In genomic region chr1:3428899-3429298, GRCh38 we compare ENCODE assay signal across 18 cellular contexts. TPM values are rescaled to one million over a fixed set of nuclear protein-coding genes. Genes with fewer than 3 reads are reported as not detected.
DNase-seq lines count a peak whose midpoint lies in the region; ATAC-seq and TF ChIP-seq lines count a peak whose summit lies in the region.
"Had no signal": no experiment of that assay in that cellular context is flagged by ENCODE, and none has a peak within 500 bp of the region (broad histone marks: within the 10 kb centered on the region; RNA-seq: fewer than 3 reads in every experiment).

No MANE protein-coding gene starts in this region.

- H3K4me3 ChIP-seq in osteoblast (ENCODE audit: insufficient read depth, low read length) (no peak overlapping the region), Caco-2 (ENCODE audit: low read depth, low read length) (no peak overlapping the region), suprapubic skin (no peak overlapping the region)
- H3K4me3 ChIP-seq: GM12878, GM23338, HAP-1 had no signal

- H3K4me2 ChIP-seq in osteoblast (ENCODE audit: insufficient read depth, low read length), result no peak overlapping the region
- H3K4me2 ChIP-seq: GM23338 had no signal

- H3K4me3 Mint-ChIP-seq in chondrocyte (ENCODE audit: unreplicated experiment) (no peak overlapping the region), Caco-2 (ENCODE audit: unreplicated experiment) (no peak overlapping the region)
- H3K4me3 Mint-ChIP-seq: CD4-positive, alpha-beta memory T cell; GM23338; HFFc6 had no signal

- H3K4me1 ChIP-seq in osteoblast (ENCODE audit: insufficient read depth, low read length) (no peaks in the 10 kb centered on the region), Caco-2 (no peaks in the 10 kb centered on the region), suprapubic skin (peaks cover 9% of the 10 kb centered on the region)
- H3K4me1 ChIP-seq: HAP-1 had no signal

- H3K79me2 ChIP-seq in osteoblast (ENCODE audit: insufficient read depth, low read length), result no peaks in the 10 kb centered on the region

- intact Hi-C loops in Right ventricle myocardium superior (cut with DNase I), result no loop called here
- intact Hi-C loops in left ventricle myocardium superior (cut with micrococcal nuclease), result loop anchor here (10.0 kb wide), 1 partner anchor 414 kb away; no protein-coding TSS in a partner anchor
- intact Hi-C loops in Caco-2 (cut with micrococcal nuclease; ENCODE audit: unreplicated experiment), result no loop called here

- TF ChIP-seq EP300 in suprapubic skin (IDR thresholded peaks at IDR 0.05), result no peak

- H4K20me1 ChIP-seq in osteoblast (ENCODE audit: insufficient read depth, low read length), result no peaks in the 10 kb centered on the region

- DNase-seq in Right ventricle myocardium superior (peak; percentile 24), left ventricle myocardium superior (no peak), chondrocyte (ENCODE audit: low spot score) (peak; percentile 61), midbrain (lab: John Stamatoyannopoulos, UW) (peak; percentile 28), osteoblast (ENCODE audit: insufficient read length, low spot score, missing footprints) (peak; percentile 52), COLO829 (ENCODE audit: low spot score) (no peak), Caco-2 (no peak), suprapubic skin (ENCODE audit: low spot score in 2 of 2) (no peak)
- DNase-seq: C1 segment of cervical spinal cord; CD4-positive, alpha-beta memory T cell; DMS 273 treated with DMSO at 0.1 percent for 48 hours; DMS79; EL; GDM1; HFFc6 had no signal

- H2AFZ ChIP-seq in osteoblast (ENCODE audit: low read length), result no peak overlapping the region
- H2AFZ ChIP-seq: GM23338 had no signal

- no peak for TF ChIP-seq POLR2A in suprapubic skin (IDR thresholded peaks at IDR 0.05)

- peaks cover 14% of the 10 kb centered on the region for H3K36me3 Mint-ChIP-seq in chondrocyte (ENCODE audit: low read depth)
- no peaks in the 10 kb centered on the region for H3K36me3 Mint-ChIP-seq in Caco-2 (ENCODE audit: insufficient read depth, unreplicated experiment)
- H3K36me3 Mint-ChIP-seq: CD4-positive, alpha-beta memory T cell had no signal

- TF ChIP-seq CTCF in chondrocyte (IDR thresholded peaks at IDR 0.05), result no peak
- TF ChIP-seq CTCF in osteoblast (IDR thresholded peaks at IDR 0.05; ENCODE audit: extremely low read depth, low read depth, low read length), result no peak
- TF ChIP-seq CTCF in Caco-2 (IDR thresholded peaks at IDR 0.05; ENCODE audit: insufficient read depth in 1 of 2, low read depth in 1 of 2, low read length in 1 of 2, severe bottlenecking in 1 of 2, unreplicated experiment in 1 of 2), result no peak
- no peak for TF ChIP-seq CTCF in suprapubic skin (IDR thresholded peaks at IDR 0.05)

- H3K9me3 ChIP-seq in osteoblast (ENCODE audit: low read depth, low read length) (no peaks in the 10 kb centered on the region), Caco-2 (no peaks in the 10 kb centered on the region), suprapubic skin (no peaks in the 10 kb centered on the region)
- H3K9me3 ChIP-seq: HAP-1 had no signal

- H3K9me3 Mint-ChIP-seq in chondrocyte (ENCODE audit: low read depth) (no peaks in the 10 kb centered on the region), Caco-2 (ENCODE audit: unreplicated experiment) (no peaks in the 10 kb centered on the region)
- H3K9me3 Mint-ChIP-seq: CD4-positive, alpha-beta memory T cell; GM23338; HFFc6 had no signal

- H3K4me1 Mint-ChIP-seq in chondrocyte (ENCODE audit: low read depth) (peaks cover 4% of the 10 kb centered on the region), Caco-2 (ENCODE audit: low read depth, unreplicated experiment) (no peaks in the 10 kb centered on the region)
- H3K4me1 Mint-ChIP-seq: CD4-positive, alpha-beta memory T cell had no signal

- H3K27me3 ChIP-seq in osteoblast (ENCODE audit: insufficient read depth, low read length), result no peaks in the 10 kb centered on the region
- no peaks in the 10 kb centered on the region for H3K27me3 ChIP-seq in Caco-2 (replicated peaks; ENCODE audit: control insufficient read depth, insufficient read depth, low read length)
- H3K27me3 ChIP-seq in suprapubic skin, result peaks cover 33% of the 10 kb centered on the region

- no peak for ATAC-seq in Right ventricle myocardium superior (ENCODE audit: poor library complexity)
- no peak for ATAC-seq in left ventricle myocardium superior
- ATAC-seq: GM12878, GM23338 had no signal

- H3K27ac ChIP-seq in osteoblast (ENCODE audit: low read depth, low read length) (no peak overlapping the region), suprapubic skin (no peak overlapping the region)

- POLR2A ChIA-PET in Caco-2 (lab: Charles Lee), result no interaction called here

- H3K27me3 Mint-ChIP-seq in chondrocyte (ENCODE audit: low read depth) (no peaks in the 10 kb centered on the region), Caco-2 (ENCODE audit: insufficient read depth, unreplicated experiment) (no peaks in the 10 kb centered on the region)

- WGBS in suprapubic skin, result 89% methylated on average over 9 of the region's 9 CpGs

- H3K27ac Mint-ChIP-seq in chondrocyte (ENCODE audit: unreplicated experiment), result no peak overlapping the region
- no peak overlapping the region for H3K27ac Mint-ChIP-seq in Caco-2 (ENCODE audit: unreplicated experiment)
- H3K27ac Mint-ChIP-seq: CD4-positive, alpha-beta memory T cell; GM23338; HFFc6 had no signal

- peaks cover 2% of the 10 kb centered on the region for H3K36me3 ChIP-seq in osteoblast (ENCODE audit: insufficient read depth, low read length)
- H3K36me3 ChIP-seq in Caco-2 (ENCODE audit: control insufficient read depth, insufficient read depth, low read length), result no peaks in the 10 kb centered on the region
- H3K36me3 ChIP-seq in suprapubic skin, result no peaks in the 10 kb centered on the region
- H3K36me3 ChIP-seq: HAP-1 had no signal

- no TSS peak for BruUV-seq in Caco-2 (replicated peaks; lab: Mats Ljungman, UMichigan)

- CTCF ChIA-PET in Caco-2 (lab: Charles Lee), result no interaction called here

RNA-seq across cellular contexts. Expression of gene ARHGEF16, which starts 25.6 kb away (rescaled TPM):
- total RNA-seq in Right ventricle myocardium superior (0.89 TPM), left ventricle myocardium superior (1.7 TPM), chondrocyte (1.1 to 4.1 TPM (median 2.0 TPM) in 3 replicates), osteoblast (not detected in 2 replicates), Caco-2 (2022) (35.6 and 40.6 TPM in 2 replicates), suprapubic skin (10 to 100 TPM in 1 of 4 donors, 1 to 10 TPM in 3; 5.9 to 13.6 (median 8.4) TPM)
- total RNA-seq: GM12878 had no signal

Comparison
In these comparisons a context has a peak if more than half of its experiments do, and no peak if none do; other contexts are left out.
1. DNase-seq: peak in Right ventricle myocardium superior (single experiment), chondrocyte (single experiment), midbrain (single experiment) and osteoblast (single experiment); none in left ventricle myocardium superior (single experiment), COLO829 (single experiment), Caco-2 (0 of 2) and suprapubic skin (0 of 2).